In the genomic region with DNA sequence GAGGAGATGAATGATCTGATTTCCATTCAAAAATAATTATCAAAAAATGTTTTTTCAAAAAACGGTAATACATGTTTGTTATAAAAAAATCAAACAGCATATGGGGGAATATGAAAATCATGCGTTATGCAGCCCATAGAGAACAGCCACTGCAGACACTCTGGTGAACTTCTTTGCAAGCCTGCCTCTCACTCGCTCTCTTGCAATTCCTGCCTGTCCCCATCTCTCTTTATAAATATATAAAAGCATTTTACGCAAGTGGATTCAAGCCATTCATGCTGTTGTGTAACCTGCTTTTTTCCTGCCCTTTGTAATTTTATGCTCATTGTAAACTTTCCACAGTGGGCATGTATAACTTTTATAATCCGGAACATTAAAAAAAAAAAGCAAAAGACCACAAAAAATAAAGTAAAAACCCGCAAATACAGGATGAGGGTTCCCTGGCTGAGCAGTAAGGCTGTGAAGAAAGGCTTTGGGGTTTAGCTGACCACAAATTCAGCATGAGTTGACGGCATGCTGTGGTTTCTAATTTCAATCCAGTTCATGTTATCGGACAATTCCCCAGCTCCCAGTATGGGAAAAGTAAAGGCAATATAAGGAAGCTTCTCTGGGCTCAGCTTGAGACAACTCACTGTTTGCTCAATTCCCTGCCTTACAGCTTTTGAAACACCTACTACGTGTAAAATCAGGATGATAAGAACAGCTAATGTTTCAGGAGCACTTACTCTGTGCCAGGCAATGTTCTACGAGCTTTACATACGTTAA, we compare ENCODE assay signal across 18 cellular contexts. TPM values are rescaled to one million over a fixed set of nuclear protein-coding genes. Genes with fewer than 3 reads are reported as not detected.
A peak's percentile ranks its signal among the peaks of the same experiment; 100 is the strongest.
DNase-seq lines count a peak whose midpoint lies in the region; ATAC-seq lines count a peak whose summit lies in the region.
"Had no signal": no experiment of that assay in that cellular context is flagged by ENCODE, and none has a peak within 500 bp of the region (broad histone marks: within the 10 kb centered on the region; RNA-seq: fewer than 3 reads in every experiment).

No MANE protein-coding gene starts in this region.

- H3K9me3 ChIP-seq in naive thymus-derived CD4-positive, alpha-beta T cell (ENCODE audit: control insufficient read depth in 2 of 3, low read length in 3 of 3) = no peaks in the 10 kb centered on the region
- H3K9me3 ChIP-seq: colonic mucosa had no signal

- POLR2A ChIA-PET in naive thymus-derived CD4-positive, alpha-beta T cell (lab: Charles Lee) = no interaction called here

- intact Hi-C loops in activated CD4-positive, alpha-beta T cell treated with anti-CD3 and anti-CD28 coated beads, Interleukin-2, amount 10 ng/mL, durations not matched to agents 24 days and 14 days (cut with micrococcal nuclease) = no loop called here
- intact Hi-C loops in naive thymus-derived CD4-positive, alpha-beta T cell (cut with micrococcal nuclease) = no loop called here

- H3K36me3 ChIP-seq in naive thymus-derived CD4-positive, alpha-beta T cell (ENCODE audit: control insufficient read depth in 2 of 3, insufficient read depth in 3 of 3, low read length in 3 of 3) = no peaks in the 10 kb centered on the region
- H3K36me3 ChIP-seq: colonic mucosa had no signal

- H3K27me3 Mint-ChIP-seq in activated CD4-positive, alpha-beta T cell treated with anti-CD3 and anti-CD28 coated beads, Interleukin-2, amount 10 ng/mL, durations not matched to agents 24 days and 14 days = peaks cover 60% of the 10 kb centered on the region
- peaks cover 64 to 91% (median 73%) of the 10 kb centered on the region in 5 donors for H3K27me3 Mint-ChIP-seq in naive thymus-derived CD4-positive, alpha-beta T cell

- no peaks in the 10 kb centered on the region for H3K9me3 Mint-ChIP-seq in activated CD4-positive, alpha-beta T cell treated with anti-CD3 and anti-CD28 coated beads, Interleukin-2, amount 10 ng/mL, durations not matched to agents 24 days and 14 days
- H3K9me3 Mint-ChIP-seq in naive thymus-derived CD4-positive, alpha-beta T cell = peaks cover 0 to 2% (median 0%) of the 10 kb centered on the region in 11 donors
- H3K9me3 Mint-ChIP-seq: activated B cell treated with CpG ODN at 0.5 μM for 24 hours, CD14-positive monocyte had no signal

- CTCF ChIA-PET in naive thymus-derived CD4-positive, alpha-beta T cell (lab: Charles Lee) = interaction anchor here (0.6 kb wide), 1 partner anchor 13 kb away, joined by 3 read pairs; no protein-coding TSS in a partner anchor

- peak; percentile 53 for ATAC-seq in naive thymus-derived CD4-positive, alpha-beta T cell
- no peak for ATAC-seq in GM19455 (IDR thresholded peaks at IDR 0.05; ENCODE audit: unreplicated experiment)
- ATAC-seq: HepG2 had no signal

- no peaks in the 10 kb centered on the region for H3K36me3 Mint-ChIP-seq in activated CD4-positive, alpha-beta T cell treated with anti-CD3 and anti-CD28 coated beads, Interleukin-2, amount 10 ng/mL, durations not matched to agents 24 days and 14 days (ENCODE audit: low read depth)
- H3K36me3 Mint-ChIP-seq in naive thymus-derived CD4-positive, alpha-beta T cell = no peaks in the 10 kb centered on the region
- H3K36me3 Mint-ChIP-seq: CD14-positive monocyte had no signal

- H3K27ac ChIP-seq in naive thymus-derived CD4-positive, alpha-beta T cell (ENCODE audit: low read depth, low read length) = no peak overlapping the region
- H3K27ac ChIP-seq: colonic mucosa had no signal

- DNase-seq in activated CD4-positive, alpha-beta T cell treated with anti-CD3 and anti-CD28 coated beads, Interleukin-2, amount 10 ng/mL, durations not matched to agents 24 days and 14 days = peak; percentile 59
- DNase-seq in activated CD4-positive, alpha-beta T cell treated with anti-CD3 and anti-CD28 coated beads for 1 hour = no peak
- DNase-seq in M059J (ENCODE audit: low read depth) = peak; percentile 49
- DNase-seq in amniotic epithelial cell (ENCODE audit: low read depth) = peak; percentile 60
- DNase-seq in naive thymus-derived CD4-positive, alpha-beta T cell = peak in 7 of 9 donors; percentile 22 to 71 (median 62)
- DNase-seq in T1000 (lab: John Stamatoyannopoulos, UW) = no peak
- DNase-seq in retina = no peak
- DNase-seq: activated B cell treated with CpG ODN at 0.5 μM for 24 hours; colonic mucosa; hypothalamus; mesendoderm; NCI-H2029 treated with DMSO at 0.1 percent for 48 hours; NCI-H510A treated with DMSO at 0.1 percent for 48 hours; stimulated activated CD4-positive, alpha-beta T cell treated with anti-CD3 and anti-CD28 coated beads, Interleukin-15, amount 100 ng/mL, for 24 hours; trophoblast cell had no signal

- peaks cover 2% of the 10 kb centered on the region for H3K4me1 Mint-ChIP-seq in activated CD4-positive, alpha-beta T cell treated with anti-CD3 and anti-CD28 coated beads, Interleukin-2, amount 10 ng/mL, durations not matched to agents 24 days and 14 days
- peaks cover 7 to 43% (median 24%) of the 10 kb centered on the region in 7 donors for H3K4me1 Mint-ChIP-seq in naive thymus-derived CD4-positive, alpha-beta T cell
- H3K4me1 Mint-ChIP-seq: activated B cell treated with CpG ODN at 0.5 μM for 24 hours, CD14-positive monocyte had no signal

- H3K27me3 ChIP-seq in naive thymus-derived CD4-positive, alpha-beta T cell (ENCODE audit: control insufficient read depth in 2 of 2, insufficient read depth in 2 of 2, low read length in 2 of 2) = peaks cover 0 to 19% of the 10 kb centered on the region in 2 donors
- H3K27me3 ChIP-seq: colonic mucosa had no signal

- H3K4me1 ChIP-seq in naive thymus-derived CD4-positive, alpha-beta T cell (ENCODE audit: control insufficient read depth in 2 of 2, insufficient read depth in 2 of 2, low read length in 2 of 2) = peaks cover 14 to 22% of the 10 kb centered on the region in 2 donors
- H3K4me1 ChIP-seq: colonic mucosa had no signal

- H3K4me3 Mint-ChIP-seq in activated CD4-positive, alpha-beta T cell treated with anti-CD3 and anti-CD28 coated beads, Interleukin-2, amount 10 ng/mL, durations not matched to agents 24 days and 14 days = no peak overlapping the region
- H3K4me3 Mint-ChIP-seq in naive thymus-derived CD4-positive, alpha-beta T cell = peak overlapping the region in 7 of 10 donors; percentile 22 to 68 (median 46)
- H3K4me3 Mint-ChIP-seq: activated B cell treated with CpG ODN at 0.5 μM for 24 hours, CD14-positive monocyte had no signal

- H3K4me3 ChIP-seq in naive thymus-derived CD4-positive, alpha-beta T cell (ENCODE audit: low read length) = no peak overlapping the region
- H3K4me3 ChIP-seq: colonic mucosa had no signal

- no peak overlapping the region for H3K27ac Mint-ChIP-seq in activated CD4-positive, alpha-beta T cell treated with anti-CD3 and anti-CD28 coated beads, Interleukin-2, amount 10 ng/mL, durations not matched to agents 24 days and 14 days
- peak overlapping the region in 5 of 9 donors; percentile 12 to 79 (median 48) for H3K27ac Mint-ChIP-seq in naive thymus-derived CD4-positive, alpha-beta T cell
- H3K27ac Mint-ChIP-seq: activated B cell treated with CpG ODN at 0.5 μM for 24 hours, CD14-positive monocyte had no signal

RNA-seq across cellular contexts. Expression of gene ZBTB40, which starts 52.8 kb away (rescaled TPM):
- 18.2 and 19.0 TPM in 2 replicates for total RNA-seq in activated CD4-positive, alpha-beta T cell treated with anti-CD3 and anti-CD28 coated beads, Interleukin-2, amount 10 ng/mL, durations not matched to agents 24 days and 14 days
- 4.1 and 11.8 TPM in 2 replicates for total RNA-seq in M059J (2014; rRNA removed; shearing (Covaris generic))
- total RNA-seq in naive thymus-derived CD4-positive, alpha-beta T cell = 10 to 100 TPM; 23.1 to 60.6 (median 43.5) TPM
- 1 to 10 TPM; 5.7 to 6.2 TPM for polyA plus RNA-seq in naive thymus-derived CD4-positive, alpha-beta T cell

Comparison
In these comparisons a context has a peak if more than half of its experiments do, and no peak if none do; other contexts are left out.
1. DNase-seq: peak in activated CD4-positive, alpha-beta T cell treated with anti-CD3 and anti-CD28 coated beads, Interleukin-2, amount 10 ng/mL, durations not matched to agents 24 days and 14 days (single experiment), M059J (single experiment), amniotic epithelial cell (single experiment) and naive thymus-derived CD4-positive, alpha-beta T cell (7 of 9); none in activated CD4-positive, alpha-beta T cell treated with anti-CD3 and anti-CD28 coated beads for 1 hour (single experiment), T1000 (single experiment) and retina (single experiment).